11 cellular contexts compared by ENCODE assay signal in genomic region chr19:16735650-16736266, GRCh38. TPM values are rescaled to one million over a fixed set of nuclear protein-coding genes. Genes with fewer than 3 reads are reported as not detected.
"Had no signal": no experiment of that assay in that cellular context is flagged by ENCODE, and none has a peak within 500 bp of the region (broad histone marks: within the 10 kb centered on the region; RNA-seq: fewer than 3 reads in every experiment).

No MANE protein-coding gene starts in this region.

RNA-seq across cellular contexts. Expression of gene NWD1, which starts 16.1 kb away (rescaled TPM):
- total RNA-seq: activated CD4-positive, alpha-beta memory T cell treated with anti-CD3 and anti-CD28 coated beads, Interleukin-2, amount 10 ng/mL, durations not matched to agents 7 days and 5 days; activated CD4-positive, alpha-beta T cell treated with anti-CD3 and anti-CD28 coated beads for 36 hours; activated CD4-positive, alpha-beta T cell treated with anti-CD3 and anti-CD28 coated beads, Interleukin-2, amount 10 ng/mL, durations not matched to agents 7 days and 5 days; activated CD8-positive, alpha-beta memory T cell treated with anti-CD3 and anti-CD28 coated beads, Interleukin-2, amount 10 ng/mL, durations not matched to agents 7 days and 5 days; activated CD8-positive, alpha-beta T cell treated with anti-CD3 and anti-CD28 coated beads, Interleukin-2, amount 10 ng/mL, durations not matched to agents 7 days and 5 days; activated naive CD8-positive, alpha-beta T cell treated with anti-CD3 and anti-CD28 coated beads, Interleukin-2, amount 10 ng/mL, durations not matched to agents 7 days and 5 days; activated T-helper 2 cell treated with anti-CD3 and anti-CD28 coated beads, Interferon-gamma antibody, Interleukin-2, Interleukin-4, amounts not matched to agents 10 μg/mL and 5 μg/mL and 100 μg/mL, durations not matched to agents 14 hours and 24 hours and 36 hours; ascending aorta; cardiac septum; T-helper 2 cell treated with Interferon-gamma antibody and Interleukin-4, amounts not matched to agents 100 ng/mL and 5 ng/mL, for 36 hours; WTC11 had no signal
